Comparison of ENCODE assay signal across 1 cellular context in the genomic region with DNA sequence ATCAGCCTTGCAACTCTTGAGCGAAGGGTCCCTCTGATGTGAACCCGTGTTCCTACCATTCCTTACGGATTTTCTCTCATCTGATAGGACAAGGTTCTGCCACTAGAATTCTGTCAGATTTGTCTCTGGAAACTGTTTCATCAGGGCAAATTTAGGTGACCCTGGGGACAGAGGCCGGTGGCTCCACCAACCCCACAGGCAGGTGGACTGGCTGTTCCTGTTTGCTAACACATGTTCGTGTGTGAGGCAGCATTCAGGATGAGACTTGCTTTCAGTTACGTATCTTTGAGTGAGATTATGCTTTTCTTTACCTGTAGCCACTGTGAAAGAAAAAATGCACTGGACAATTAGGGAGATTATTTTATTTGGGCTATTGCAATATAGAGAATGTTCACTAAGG.
TF ChIP-seq lines count a peak whose summit lies in the region.

No MANE protein-coding gene starts in this region.

TF ChIP-seq in IMR-90, 13 proteins besides CTCF, POLR2A, EP300 and RAD21:
- TF ChIP-seq MAZ (IDR thresholded peaks at IDR 0.05; ENCODE audit: borderline replicate concordance, low read depth, low read length) (no peak), FOS (IDR thresholded peaks at IDR 0.05; ENCODE audit: low read depth, low read length) (no peak), MAFK (IDR thresholded peaks at IDR 0.05; ENCODE audit: low read depth, low read length) (no peak)
